ENCODE assay signal across 25 cellular contexts in genomic region chr18:40957533-40958070, GRCh38.
"Had no signal": no experiment of that assay in that cellular context is flagged by ENCODE, and none has a peak within 500 bp of the region (broad histone marks: within the 10 kb centered on the region; RNA-seq: fewer than 3 reads in every experiment).

No MANE protein-coding gene starts in this region.

- H3K4me3 Mint-ChIP-seq: activated CD4-positive, alpha-beta T cell treated with anti-CD3 and anti-CD28 coated beads, Interleukin-2, amount 10 ng/mL, durations not matched to agents 24 days and 14 days; activated CD8-positive, alpha-beta T cell treated with anti-CD3 and anti-CD28 coated beads, Interleukin-2, amount 10 ng/mL, durations not matched to agents 7 days and 5 days; brain; central memory CD8-positive, alpha-beta T cell; naive thymus-derived CD4-positive, alpha-beta T cell; T-helper 17 cell had no signal

- ATAC-seq: activated CD8-positive, alpha-beta T cell treated with anti-CD3 and anti-CD28 coated beads, Interleukin-2, amount 10 ng/mL, durations not matched to agents 7 days and 5 days; activated naive CD4-positive, alpha-beta T cell treated with anti-CD3 and anti-CD28 coated beads, Interleukin-2, amount 50 U/mL, for 72 hours; left lobe of liver; mucosa of descending colon; naive thymus-derived CD4-positive, alpha-beta T cell; T-helper 17 cell had no signal

- H3K4me1 Mint-ChIP-seq: activated CD4-positive, alpha-beta T cell treated with anti-CD3 and anti-CD28 coated beads, Interleukin-2, amount 10 ng/mL, durations not matched to agents 24 days and 14 days; central memory CD8-positive, alpha-beta T cell; naive thymus-derived CD4-positive, alpha-beta T cell; T-helper 17 cell had no signal

- H3K9ac ChIP-seq: parathyroid adenoma had no signal

- H3K79me2 ChIP-seq: parathyroid adenoma had no signal

- H3K27ac ChIP-seq: neutrophil, parathyroid adenoma, stomach, testis, upper lobe of left lung had no signal

- H3K4me1 ChIP-seq: parathyroid adenoma, stomach, testis, upper lobe of left lung had no signal

- H3K27me3 Mint-ChIP-seq: activated CD4-positive, alpha-beta T cell treated with anti-CD3 and anti-CD28 coated beads, Interleukin-2, amount 10 ng/mL, durations not matched to agents 24 days and 14 days; brain; central memory CD8-positive, alpha-beta T cell; naive thymus-derived CD4-positive, alpha-beta T cell; T-helper 17 cell had no signal

- H2AFZ ChIP-seq: parathyroid adenoma had no signal

- H3K27ac Mint-ChIP-seq: activated CD4-positive, alpha-beta T cell treated with anti-CD3 and anti-CD28 coated beads, Interleukin-2, amount 10 ng/mL, durations not matched to agents 24 days and 14 days; activated CD8-positive, alpha-beta T cell treated with anti-CD3 and anti-CD28 coated beads, Interleukin-2, amount 10 ng/mL, durations not matched to agents 7 days and 5 days; activated naive CD4-positive, alpha-beta T cell treated with anti-CD3 and anti-CD28 coated beads, Interleukin-2, amount 50 U/mL, for 72 hours; naive thymus-derived CD4-positive, alpha-beta T cell; T-helper 17 cell had no signal

- H3K9me3 ChIP-seq: mucosa of descending colon, neutrophil, stomach, testis, upper lobe of left lung had no signal

- H3K36me3 Mint-ChIP-seq: brain; naive thymus-derived CD4-positive, alpha-beta T cell had no signal

- H3K4me3 ChIP-seq: mucosa of descending colon, stomach, testis, upper lobe of left lung had no signal

- H3K36me3 ChIP-seq: neutrophil, stomach, upper lobe of left lung had no signal

- H3K27me3 ChIP-seq: neutrophil, stomach, testis, upper lobe of left lung had no signal

- DNase-seq: activated CD4-positive, alpha-beta T cell treated with anti-CD3 and anti-CD28 coated beads, Interleukin-2, amount 10 ng/mL, durations not matched to agents 24 days and 14 days; activated CD4-positive, CD25-positive, alpha-beta regulatory T cell; activated CD8-positive, alpha-beta memory T cell treated with anti-CD3 and anti-CD28 coated beads, Interleukin-2, amount 50 U/mL, for 4 hours; activated CD8-positive, alpha-beta T cell treated with anti-CD3 and anti-CD28 coated beads, Interleukin-2, amount 10 ng/mL, durations not matched to agents 7 days and 5 days; activated gamma-delta T cell; activated T-cell treated with anti-CD3 and anti-CD28 coated beads, Interleukin-2, amount 50 U/mL, for 48 hours; amygdala; cortex of kidney; effector CD8-positive, alpha-beta T cell; head of caudate nucleus; islet precursor cell; mammary epithelial cell; mucosa of descending colon; naive thymus-derived CD4-positive, alpha-beta T cell; stimulated activated CD4-positive, alpha-beta T cell treated with anti-CD3 and anti-CD28 coated beads, Interleukin-1b, Interleukin-23, amount 100 ng/mL, for 48 hours; stomach; T-helper 17 cell; testis; upper lobe of left lung had no signal
